8 cellular contexts compared by ENCODE assay signal in the genomic region with DNA sequence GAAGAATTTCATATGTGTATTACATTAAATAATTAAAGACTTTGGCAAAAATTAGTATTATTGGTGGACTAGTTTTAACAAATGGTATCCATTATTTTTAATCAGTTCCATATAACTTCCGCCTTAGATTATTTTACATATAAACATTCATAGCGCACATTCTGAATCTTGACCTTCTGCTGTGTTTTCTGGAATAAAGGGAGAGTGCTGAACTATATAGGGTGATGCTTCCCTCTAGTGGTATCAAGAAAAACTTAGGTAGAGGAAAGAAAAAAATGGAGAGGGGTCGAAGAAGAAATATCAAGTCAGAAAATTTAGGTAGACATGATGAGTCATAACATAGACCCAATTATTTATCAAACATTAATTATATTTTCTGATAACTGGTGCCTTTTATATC.
DNase-seq lines count a peak whose midpoint lies in the region; ATAC-seq, FAIRE-seq and TF ChIP-seq lines count a peak whose summit lies in the region.

No MANE protein-coding gene starts in this region.

- no peaks in the 10 kb centered on the region for H3K36me3 Mint-ChIP-seq in activated T-cell treated with anti-CD3 and anti-CD28 coated beads, Interleukin-2, amount 50 U/mL, for 24 hours (ENCODE audit: low read depth)

- H3K4me3 Mint-ChIP-seq in activated T-cell treated with anti-CD3 and anti-CD28 coated beads, Interleukin-2, amount 50 U/mL, for 24 hours: no peak overlapping the region

- no peaks in the 10 kb centered on the region for H3K36me3 ChIP-seq in BE2C
- no peaks in the 10 kb centered on the region for H3K36me3 ChIP-seq in small intestine (ENCODE audit: control insufficient read depth in 2 of 2, insufficient read depth in 2 of 2, low read length in 2 of 2)

- no peak for DNase-seq in BE2C
- DNase-seq in RPMI7951 (ENCODE audit: low read depth): peak; percentile 36
- peak; percentile 58 for DNase-seq in fibroblast of villous mesenchyme (ENCODE audit: low read depth)
- DNase-seq in small intestine: peak; percentile 67
- DNase-seq in activated T-cell treated with anti-CD3 and anti-CD28 coated beads, Interleukin-2, amount 50 U/mL, for 1 hour: no peak
- DNase-seq in activated T-cell treated with anti-CD3 and anti-CD28 coated beads, Interleukin-2, amount 50 U/mL, for 24 hours: no peak

- no peak overlapping the region for H3K27ac Mint-ChIP-seq in activated T-cell treated with anti-CD3 and anti-CD28 coated beads, Interleukin-2, amount 50 U/mL, for 24 hours

- H3K4me1 ChIP-seq in BE2C (no peaks in the 10 kb centered on the region), small intestine (ENCODE audit: control insufficient read depth in 2 of 2, insufficient read depth in 1 of 2, low read depth in 1 of 2, low read length in 1 of 2) (no peaks in the 10 kb centered on the region)

- H3K4me3 ChIP-seq in BE2C (ENCODE audit: low read depth, low read length) (no peak overlapping the region), fibroblast of villous mesenchyme (ENCODE audit: low read depth, low read length) (no peak overlapping the region), small intestine (ENCODE audit: low read depth in 1 of 2, low read length in 2 of 2) (no peak overlapping the region)

- TF ChIP-seq CTCF in BE2C (IDR thresholded peaks at IDR 0.05; ENCODE audit: low read depth, low read length) (peak; percentile 65), fibroblast of villous mesenchyme (IDR thresholded peaks at IDR 0.05; ENCODE audit: insufficient read depth, low read depth, low read length) (peak; percentile 64)

- peak; percentile 61 for ATAC-seq in HG03558 (IDR thresholded peaks at IDR 0.05; ENCODE audit: extremely low read depth, unreplicated experiment)
- no peak for ATAC-seq in GM21423 (IDR thresholded peaks at IDR 0.05; ENCODE audit: unreplicated experiment)

- H3K9me3 ChIP-seq in BE2C (no peaks in the 10 kb centered on the region), small intestine (ENCODE audit: control insufficient read depth, low read depth) (no peaks in the 10 kb centered on the region)

- no peaks in the 10 kb centered on the region for H3K27me3 Mint-ChIP-seq in activated T-cell treated with anti-CD3 and anti-CD28 coated beads, Interleukin-2, amount 50 U/mL, for 24 hours

- peak; percentile 84 for FAIRE-seq in small intestine (lab: Jason Lieb, UNC)

- 11 to 27% (median 14%) methylated on average over 3 of the region's 3 CpGs for WGBS in small intestine, 3 donors

- no peaks in the 10 kb centered on the region for H3K9me3 Mint-ChIP-seq in activated T-cell treated with anti-CD3 and anti-CD28 coated beads, Interleukin-2, amount 50 U/mL, for 24 hours

- no peaks in the 10 kb centered on the region for H3K4me1 Mint-ChIP-seq in activated T-cell treated with anti-CD3 and anti-CD28 coated beads, Interleukin-2, amount 50 U/mL, for 24 hours (ENCODE audit: low read depth)

- no peak overlapping the region for H3K27ac ChIP-seq in small intestine (ENCODE audit: low read depth in 1 of 2, low read length in 1 of 2)

- peaks cover 8% of the 10 kb centered on the region for H3K27me3 ChIP-seq in BE2C
- no peaks in the 10 kb centered on the region for H3K27me3 ChIP-seq in small intestine (ENCODE audit: control insufficient read depth in 2 of 2, insufficient read depth in 2 of 2, low read length in 2 of 2)

Comparison
In these comparisons a context has a peak if more than half of its experiments do, and no peak if none do; other contexts are left out.
1. DNase-seq: peak in RPMI7951 (single experiment), fibroblast of villous mesenchyme (single experiment) and small intestine (single experiment); none in BE2C (single experiment), activated T-cell treated with anti-CD3 and anti-CD28 coated beads, Interleukin-2, amount 50 U/mL, for 1 hour (single experiment) and activated T-cell treated with anti-CD3 and anti-CD28 coated beads, Interleukin-2, amount 50 U/mL, for 24 hours (single experiment).